10 cellular contexts compared by ENCODE assay signal in the genomic region with DNA sequence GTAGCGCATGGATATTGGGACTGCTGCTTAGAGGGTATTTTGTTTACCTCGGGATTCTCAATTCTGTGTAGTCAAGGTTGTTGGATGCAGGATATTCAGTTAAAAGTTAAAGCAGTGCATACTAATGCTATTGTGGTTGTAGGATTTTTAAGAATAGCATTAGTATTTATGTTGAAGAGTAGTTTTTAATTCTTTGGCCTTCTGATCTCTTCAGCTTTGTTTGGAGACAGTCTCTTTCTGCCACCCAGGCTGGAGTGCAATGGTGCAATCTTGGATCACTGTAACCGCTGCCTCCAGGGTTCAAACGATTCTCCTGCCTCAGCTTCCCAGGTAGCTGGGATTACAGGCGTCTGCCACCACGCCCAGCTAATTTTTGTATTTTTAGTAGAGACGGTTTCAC. TPM values are rescaled to one million over a fixed set of nuclear protein-coding genes. Genes with fewer than 3 reads are reported as not detected.
A peak's percentile ranks its signal among the peaks of the same experiment; 100 is the strongest.
DNase-seq lines count a peak whose midpoint lies in the region; ATAC-seq and TF ChIP-seq lines count a peak whose summit lies in the region.
"Had no signal": no experiment of that assay in that cellular context is flagged by ENCODE, and none has a peak within 500 bp of the region (broad histone marks: within the 10 kb centered on the region; RNA-seq: fewer than 3 reads in every experiment).

No MANE protein-coding gene starts in this region.

- peaks cover 68% of the 10 kb centered on the region for H3K4me1 Mint-ChIP-seq in activated T-cell treated with anti-CD3 and anti-CD28 coated beads, Interleukin-2, amount 50 U/mL, for 24 hours (ENCODE audit: low read depth)
- H3K4me1 Mint-ChIP-seq in WTC11, result peaks cover 13% of the 10 kb centered on the region

- peak overlapping the region; percentile 70 to 78 for H3K4me3 ChIP-seq in foreskin fibroblast (ENCODE audit: low read depth in 1 of 2, low read length in 2 of 2)
- H3K4me3 ChIP-seq in stomach smooth muscle (ENCODE audit: low read length in 2 of 2), result no peak overlapping the region

- no peaks in the 10 kb centered on the region for H3K27me3 ChIP-seq in stomach smooth muscle (ENCODE audit: control insufficient read depth in 1 of 2, insufficient read depth in 2 of 2, low read length in 2 of 2)

- H3K9ac ChIP-seq in stomach smooth muscle (ENCODE audit: low read length in 2 of 2), result peak overlapping the region in 1 of 2 donors; percentile 81

- CTCF ChIA-PET in WTC11 (lab: Charles Lee), result no interaction called here

- POLR2A ChIA-PET in WTC11 (lab: Charles Lee), result no interaction called here

- peak overlapping the region; percentile 90 for H3K4me3 Mint-ChIP-seq in activated T-cell treated with anti-CD3 and anti-CD28 coated beads, Interleukin-2, amount 50 U/mL, for 24 hours
- peak overlapping the region; percentile 1; the same call in 1 of the 2 replicates for H3K4me3 Mint-ChIP-seq in WTC11

- peaks cover 83% of the 10 kb centered on the region for H3K36me3 Mint-ChIP-seq in activated T-cell treated with anti-CD3 and anti-CD28 coated beads, Interleukin-2, amount 50 U/mL, for 24 hours (ENCODE audit: low read depth)
- peaks cover 13% of the 10 kb centered on the region for H3K36me3 Mint-ChIP-seq in WTC11

- no peaks in the 10 kb centered on the region for H3K36me3 ChIP-seq in stomach smooth muscle (ENCODE audit: control insufficient read depth in 2 of 2, insufficient read depth in 2 of 2, low read length in 2 of 2)

- ATAC-seq in WTC11, result no peak
- ATAC-seq in GM21576 (IDR thresholded peaks at IDR 0.05; ENCODE audit: unreplicated experiment), result no peak

- H3K27me3 Mint-ChIP-seq in activated T-cell treated with anti-CD3 and anti-CD28 coated beads, Interleukin-2, amount 50 U/mL, for 24 hours, result no peaks in the 10 kb centered on the region
- peaks cover 11% of the 10 kb centered on the region for H3K27me3 Mint-ChIP-seq in WTC11 (ENCODE audit: low read depth)

- no peaks in the 10 kb centered on the region for H3K9me3 ChIP-seq in stomach smooth muscle (ENCODE audit: control insufficient read depth in 2 of 2, low read length in 2 of 2)

- H3K27ac ChIP-seq in stomach smooth muscle (ENCODE audit: low read length), result peak overlapping the region; percentile 98

- H3K27ac Mint-ChIP-seq in activated T-cell treated with anti-CD3 and anti-CD28 coated beads, Interleukin-2, amount 50 U/mL, for 24 hours, result peak overlapping the region; percentile 99
- H3K27ac Mint-ChIP-seq in WTC11, result no peak overlapping the region

- H3K9me3 Mint-ChIP-seq in activated T-cell treated with anti-CD3 and anti-CD28 coated beads, Interleukin-2, amount 50 U/mL, for 24 hours, result no peaks in the 10 kb centered on the region
- H3K9me3 Mint-ChIP-seq in WTC11, result peaks cover 5% of the 10 kb centered on the region; the same call in 1 of the 2 replicates

- peaks cover 19% of the 10 kb centered on the region for H3K4me1 ChIP-seq in stomach smooth muscle (ENCODE audit: control insufficient read depth, insufficient read depth, low read length)

- TF ChIP-seq CTCF in WTC11 (IDR thresholded peaks at IDR 0.05), result no peak
- no peak for TF ChIP-seq CTCF in foreskin fibroblast (IDR thresholded peaks at IDR 0.05; ENCODE audit: low read depth, low read length)

- DNase-seq in activated T-cell treated with anti-CD3 and anti-CD28 coated beads, Interleukin-2, amount 50 U/mL, for 24 hours, result no peak
- DNase-seq in activated T-cell treated with anti-CD3 and anti-CD28 coated beads, Interleukin-2, amount 50 U/mL, for 1 hour, result no peak
- DNase-seq in WTC11 (ENCODE audit: low spot score) (no peak), foreskin fibroblast (no peak), NCI-H446 (lab: John Stamatoyannopoulos, UW) (no peak), NCI-H774 (lab: John Stamatoyannopoulos, UW) (no peak)
- DNase-seq: activated gamma-delta T cell, AML-193 had no signal

TF ChIP-seq in WTC11, 78 proteins besides CTCF, POLR2A, EP300 and RAD21:
- TF ChIP-seq FOXK1 (CRISPR knock-in tag; IDR thresholded peaks at IDR 0.05) (no peak), KAT7 (CRISPR knock-in tag; IDR thresholded peaks at IDR 0.05; ENCODE audit: borderline replicate concordance) (no peak), ZNF263 (CRISPR knock-in tag; IDR thresholded peaks at IDR 0.05; ENCODE audit: low read depth) (no peak), NFE2L1 (CRISPR knock-in tag; IDR thresholded peaks at IDR 0.05) (no peak), ESRRA (CRISPR knock-in tag; IDR thresholded peaks at IDR 0.05; ENCODE audit: borderline replicate concordance) (no peak), TEAD1 (CRISPR knock-in tag; IDR thresholded peaks at IDR 0.05) (no peak), ZNF416 (CRISPR knock-in tag; IDR thresholded peaks at IDR 0.05) (no peak), ETV6 (CRISPR knock-in tag; IDR thresholded peaks at IDR 0.05) (no peak), CREB1 (CRISPR knock-in tag; IDR thresholded peaks at IDR 0.05) (no peak), ELF4 (CRISPR knock-in tag; IDR thresholded peaks at IDR 0.05; ENCODE audit: low read depth) (no peak), NFATC4 (CRISPR knock-in tag; IDR thresholded peaks at IDR 0.05) (no peak), HMGA2 (CRISPR knock-in tag; IDR thresholded peaks at IDR 0.05) (no peak), NR3C1 (CRISPR knock-in tag; conservative IDR thresholded peaks at IDR 0.05; ENCODE audit: low read depth) (no peak), ZNF232 (CRISPR knock-in tag; IDR thresholded peaks at IDR 0.05) (no peak)
- TF ChIP-seq, protein P1, sequence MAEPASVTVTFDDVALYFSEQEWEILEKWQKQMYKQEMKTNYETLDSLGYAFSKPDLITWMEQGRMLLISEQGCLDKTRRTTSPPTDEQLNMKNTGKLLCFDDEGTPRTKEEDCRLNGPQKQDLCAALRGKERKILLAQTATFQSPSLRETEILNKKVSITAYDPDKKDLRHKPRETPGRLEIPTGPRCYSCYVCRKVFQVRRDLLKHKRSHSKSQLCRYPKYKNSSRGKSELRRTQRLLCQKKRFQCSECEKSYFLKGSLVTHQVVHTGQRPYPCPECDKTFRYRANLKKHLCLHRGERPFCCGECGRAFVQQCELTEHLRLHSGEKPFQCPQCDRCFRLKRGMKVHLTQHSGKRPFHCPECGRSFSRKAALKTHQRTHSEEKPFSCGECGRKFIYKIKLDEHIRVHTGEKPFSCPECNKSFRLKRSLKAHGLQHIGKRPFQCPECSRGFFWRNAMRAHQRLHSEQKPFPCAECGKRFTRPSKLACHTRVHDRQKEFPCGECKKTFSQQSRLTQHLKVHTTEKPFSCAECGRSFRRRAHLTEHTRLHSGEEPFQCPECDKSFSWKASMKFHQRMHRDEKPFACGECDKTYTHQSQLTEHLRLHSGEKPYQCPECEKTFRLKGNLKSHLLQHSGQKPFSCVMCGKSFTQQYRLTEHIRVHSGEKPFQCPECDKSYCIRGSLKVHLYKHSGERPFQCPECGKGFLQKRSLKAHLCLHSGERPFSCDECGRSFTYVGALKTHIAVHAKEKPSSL (CRISPR knock-in tag; conservative IDR thresholded peaks at IDR 0.05), result no peak
- TF ChIP-seq, protein P2, sequence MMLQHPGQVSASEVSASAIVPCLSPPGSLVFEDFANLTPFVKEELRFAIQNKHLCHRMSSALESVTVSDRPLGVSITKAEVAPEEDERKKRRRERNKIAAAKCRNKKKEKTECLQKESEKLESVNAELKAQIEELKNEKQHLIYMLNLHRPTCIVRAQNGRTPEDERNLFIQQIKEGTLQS (CRISPR knock-in tag; conservative IDR thresholded peaks at IDR 0.05), result no peak
- TF ChIP-seq, protein P3, sequence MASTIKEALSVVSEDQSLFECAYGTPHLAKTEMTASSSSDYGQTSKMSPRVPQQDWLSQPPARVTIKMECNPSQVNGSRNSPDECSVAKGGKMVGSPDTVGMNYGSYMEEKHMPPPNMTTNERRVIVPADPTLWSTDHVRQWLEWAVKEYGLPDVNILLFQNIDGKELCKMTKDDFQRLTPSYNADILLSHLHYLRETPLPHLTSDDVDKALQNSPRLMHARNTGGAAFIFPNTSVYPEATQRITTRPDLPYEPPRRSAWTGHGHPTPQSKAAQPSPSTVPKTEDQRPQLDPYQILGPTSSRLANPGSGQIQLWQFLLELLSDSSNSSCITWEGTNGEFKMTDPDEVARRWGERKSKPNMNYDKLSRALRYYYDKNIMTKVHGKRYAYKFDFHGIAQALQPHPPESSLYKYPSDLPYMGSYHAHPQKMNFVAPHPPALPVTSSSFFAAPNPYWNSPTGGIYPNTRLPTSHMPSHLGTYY (CRISPR knock-in tag; IDR thresholded peaks at IDR 0.05), result no peak
- TF ChIP-seq, protein P4, sequence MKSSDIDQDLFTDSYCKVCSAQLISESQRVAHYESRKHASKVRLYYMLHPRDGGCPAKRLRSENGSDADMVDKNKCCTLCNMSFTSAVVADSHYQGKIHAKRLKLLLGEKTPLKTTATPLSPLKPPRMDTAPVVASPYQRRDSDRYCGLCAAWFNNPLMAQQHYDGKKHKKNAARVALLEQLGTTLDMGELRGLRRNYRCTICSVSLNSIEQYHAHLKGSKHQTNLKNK (CRISPR knock-in tag; IDR thresholded peaks at IDR 0.05), result no peak
- TF ChIP-seq, protein P5, sequence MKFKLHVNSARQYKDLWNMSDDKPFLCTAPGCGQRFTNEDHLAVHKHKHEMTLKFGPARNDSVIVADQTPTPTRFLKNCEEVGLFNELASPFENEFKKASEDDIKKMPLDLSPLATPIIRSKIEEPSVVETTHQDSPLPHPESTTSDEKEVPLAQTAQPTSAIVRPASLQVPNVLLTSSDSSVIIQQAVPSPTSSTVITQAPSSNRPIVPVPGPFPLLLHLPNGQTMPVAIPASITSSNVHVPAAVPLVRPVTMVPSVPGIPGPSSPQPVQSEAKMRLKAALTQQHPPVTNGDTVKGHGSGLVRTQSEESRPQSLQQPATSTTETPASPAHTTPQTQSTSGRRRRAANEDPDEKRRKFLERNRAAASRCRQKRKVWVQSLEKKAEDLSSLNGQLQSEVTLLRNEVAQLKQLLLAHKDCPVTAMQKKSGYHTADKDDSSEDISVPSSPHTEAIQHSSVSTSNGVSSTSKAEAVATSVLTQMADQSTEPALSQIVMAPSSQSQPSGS (CRISPR knock-in tag; IDR thresholded peaks at IDR 0.05; ENCODE audit: borderline replicate concordance, low read depth), result no peak

RNA-seq across cellular contexts. Expression of a gene that starts 1.5 kb away (rescaled TPM):
- 20.5 to 26.8 TPM (median 25.7 TPM) in 3 replicates for total RNA-seq in WTC11 (2021)

RNA-seq across cellular contexts. Expression of a gene that starts 37.7 kb away (rescaled TPM):
- 18.2 to 22.9 TPM (median 18.6 TPM) in 3 replicates for total RNA-seq in WTC11 (2021)

Comparison
In these comparisons a context has a peak if more than half of its experiments do, and no peak if none do; other contexts are left out.
1. H3K4me3 ChIP-seq: peak in foreskin fibroblast (2 of 2); none in stomach smooth muscle (0 of 2).